1 cellular context compared by ENCODE assay signal in the genomic region with DNA sequence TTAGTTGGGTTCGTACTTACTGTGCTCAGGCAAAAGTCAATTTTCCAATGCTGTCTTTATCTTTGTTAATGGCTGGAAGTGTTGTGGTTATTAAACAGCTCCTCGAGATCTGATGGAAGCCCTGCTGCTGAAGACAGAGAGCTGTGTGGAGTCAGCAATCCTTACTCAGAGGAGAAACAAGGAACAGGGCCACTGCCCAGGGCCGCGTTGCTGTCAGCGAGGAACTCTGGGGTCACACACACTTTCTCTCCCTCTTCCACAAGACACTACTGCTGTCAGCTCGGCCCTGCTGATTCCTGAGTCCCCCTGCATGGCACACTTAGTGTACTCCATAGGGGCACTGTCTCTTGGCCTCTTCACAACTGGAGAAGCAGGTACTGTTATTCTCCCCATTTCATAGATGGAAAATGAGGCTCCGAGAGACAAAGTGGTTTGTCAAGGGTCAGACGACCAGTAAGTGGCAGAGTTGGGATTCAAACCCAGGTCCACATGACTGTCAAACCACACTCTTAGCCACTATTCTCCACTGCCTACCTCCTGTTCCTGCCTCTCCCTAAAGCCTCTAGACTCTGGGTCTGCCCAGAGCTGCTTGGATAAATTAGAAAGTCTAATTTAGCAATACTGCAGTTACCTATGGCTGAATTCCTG.
TF ChIP-seq lines count a peak whose summit lies in the region.

No MANE protein-coding gene starts in this region.

TF ChIP-seq in SK-N-SH, 30 proteins besides CTCF, POLR2A, EP300 and RAD21 (continued from another document):
- TF ChIP-seq REST (IDR thresholded peaks at IDR 0.05; ENCODE audit: low read depth, low read length), result no peak
- no peak for TF ChIP-seq TAF1 (IDR thresholded peaks at IDR 0.05; ENCODE audit: borderline replicate concordance, low read depth, low read length)
- no peak for TF ChIP-seq RXRA (IDR thresholded peaks at IDR 0.05; ENCODE audit: borderline replicate concordance, low read depth)
- TF ChIP-seq MXI1 (IDR thresholded peaks at IDR 0.05; ENCODE audit: low read depth, low read length), result no peak
- TF ChIP-seq GATA2 (CRISPR knock-in tag; IDR thresholded peaks at IDR 0.05), result no peak
- no peak for TF ChIP-seq TEAD4 (IDR thresholded peaks at IDR 0.05; ENCODE audit: borderline replicate concordance, insufficient read depth)
- TF ChIP-seq ELF1 (IDR thresholded peaks at IDR 0.05), result no peak
TF ChIP-seq in SK-N-SH: peak in this region for 0.
